Comparison of ENCODE assay signal across 22 cellular contexts in the genomic region with DNA sequence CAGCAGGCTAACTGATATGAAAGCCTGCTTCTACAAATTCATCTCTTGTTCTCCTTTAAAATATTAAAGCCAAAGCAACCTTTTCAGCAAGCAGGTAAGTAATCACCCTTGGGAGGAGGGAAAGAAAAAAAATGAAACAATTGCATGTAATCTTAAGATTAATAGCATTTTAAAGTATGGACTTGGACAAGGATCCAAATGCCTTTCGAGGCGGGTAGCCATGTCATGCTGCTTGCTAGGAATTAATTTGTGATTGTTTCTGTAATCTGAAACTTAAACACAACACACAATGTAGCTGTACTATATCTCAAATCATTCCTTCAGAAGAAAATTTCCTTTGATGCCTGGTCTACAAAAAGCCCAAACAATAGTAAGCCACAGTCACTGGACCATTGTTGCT.
"Had no signal": no experiment of that assay in that cellular context is flagged by ENCODE, and none has a peak within 500 bp of the region (broad histone marks: within the 10 kb centered on the region; RNA-seq: fewer than 3 reads in every experiment).

No MANE protein-coding gene starts in this region.

- H3K9me3 Mint-ChIP-seq: immature natural killer cell; naive B cell; nephron progenitor cell; stimulated activated effector memory CD8-positive, alpha-beta T cell treated with anti-CD3 and anti-CD28 coated beads, Interleukin-12 subunit alpha, Interleukin-12 subunit beta, amount 100 ng/mL, for 72 hours had no signal

- H3K27ac ChIP-seq: epithelial cell of prostate, esophagus muscularis mucosa, foreskin keratinocyte, parathyroid adenoma, prostate gland, suprapubic skin, upper lobe of left lung, uterus had no signal

- ATAC-seq: foreskin keratinocyte; left ventricle myocardium superior; stimulated activated effector memory CD8-positive, alpha-beta T cell treated with anti-CD3 and anti-CD28 coated beads, Interleukin-12 subunit alpha, Interleukin-12 subunit beta, amount 100 ng/mL, for 72 hours; stimulated activated naive CD8-positive, alpha-beta T cell treated with anti-CD3 and anti-CD28 coated beads, Interleukin-15, Interleukin-2, amounts not matched to agents 100 U/mL and 50 U/mL, for 24 hours had no signal

- H3K27ac Mint-ChIP-seq: immature natural killer cell; naive B cell; stimulated activated effector memory CD8-positive, alpha-beta T cell treated with anti-CD3 and anti-CD28 coated beads, Interleukin-12 subunit alpha, Interleukin-12 subunit beta, amount 100 ng/mL, for 72 hours had no signal

- H3K27me3 Mint-ChIP-seq: naive B cell had no signal

- H3K27me3 ChIP-seq: dorsolateral prefrontal cortex, esophagus muscularis mucosa, foreskin keratinocyte, suprapubic skin, thyroid gland, upper lobe of left lung, uterus had no signal

- H3K9ac ChIP-seq: parathyroid adenoma had no signal

- H3K4me1 Mint-ChIP-seq: immature natural killer cell; naive B cell; stimulated activated effector memory CD8-positive, alpha-beta T cell treated with anti-CD3 and anti-CD28 coated beads, Interleukin-12 subunit alpha, Interleukin-12 subunit beta, amount 100 ng/mL, for 72 hours had no signal

- H3K36me3 Mint-ChIP-seq: immature natural killer cell; stimulated activated effector memory CD8-positive, alpha-beta T cell treated with anti-CD3 and anti-CD28 coated beads, Interleukin-12 subunit alpha, Interleukin-12 subunit beta, amount 100 ng/mL, for 72 hours had no signal

- H3K4me3 Mint-ChIP-seq: immature natural killer cell; naive B cell; nephron progenitor cell; stimulated activated effector memory CD8-positive, alpha-beta T cell treated with anti-CD3 and anti-CD28 coated beads, Interleukin-12 subunit alpha, Interleukin-12 subunit beta, amount 100 ng/mL, for 72 hours had no signal

- DNase-seq: effector CD8-positive, alpha-beta T cell; foreskin keratinocyte; immature natural killer cell; left colon; left ventricle myocardium superior; mesenchymal stem cell; naive B cell; stimulated activated CD4-positive, alpha-beta T cell treated with anti-CD3 and anti-CD28 coated beads, Interleukin-4, amount 100 ng/mL, for 1 hour; stimulated activated CD8-positive, alpha-beta memory T cell treated with anti-CD3 and anti-CD28 coated beads, Interleukin-4, amount 100 ng/mL, for 48 hours; stimulated activated naive CD8-positive, alpha-beta T cell treated with anti-CD3 and anti-CD28 coated beads, Interleukin-15, Interleukin-2, amounts not matched to agents 100 U/mL and 50 U/mL, for 24 hours; thyroid gland; uterus had no signal

- H2AFZ ChIP-seq: parathyroid adenoma had no signal

- H3K9me3 ChIP-seq: esophagus muscularis mucosa, prostate gland, suprapubic skin, thyroid gland, upper lobe of left lung, uterus had no signal

- H3K4me3 ChIP-seq: dorsolateral prefrontal cortex, esophagus muscularis mucosa, lung, prostate gland, suprapubic skin, thyroid gland, upper lobe of left lung, uterus had no signal

- H3K4me1 ChIP-seq: esophagus muscularis mucosa, parathyroid adenoma, prostate gland, suprapubic skin, upper lobe of left lung, uterus had no signal

- H3K36me3 ChIP-seq: prostate gland, uterus had no signal
